Comparison of ENCODE assay signal across 9 cellular contexts in the genomic region with DNA sequence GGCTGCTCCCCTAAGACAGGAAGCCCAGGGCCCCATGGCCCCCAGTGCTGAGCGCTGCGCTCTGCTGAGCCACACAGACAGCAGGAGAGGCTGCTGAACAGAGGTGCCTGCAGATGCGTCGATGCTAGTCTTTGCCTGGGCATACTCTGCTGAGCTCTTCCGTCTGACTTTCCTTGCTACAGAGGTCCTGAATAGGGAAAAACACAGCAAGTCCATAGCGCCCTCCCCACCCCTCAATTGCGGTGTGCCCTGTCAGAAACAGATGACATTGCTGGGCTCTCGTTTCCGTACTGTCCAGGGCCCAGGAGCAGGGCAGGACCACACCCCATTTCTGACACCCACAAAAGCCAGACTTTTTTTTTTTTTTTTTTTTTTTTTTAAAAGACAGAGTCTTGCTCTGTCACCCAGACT.
DNase-seq lines count a peak whose midpoint lies in the region; ATAC-seq and TF ChIP-seq lines count a peak whose summit lies in the region.
"Had no signal": no experiment of that assay in that cellular context is flagged by ENCODE, and none has a peak within 500 bp of the region (broad histone marks: within the 10 kb centered on the region; RNA-seq: fewer than 3 reads in every experiment).

No MANE protein-coding gene starts in this region.

- no peaks in the 10 kb centered on the region for H3K36me3 ChIP-seq in testis (ENCODE audit: low read depth, missing control alignments)

- H3K4me1 ChIP-seq in testis = no peaks in the 10 kb centered on the region

- peak overlapping the region; percentile 66 to 96 (median 89) for H3K27ac ChIP-seq in dorsolateral prefrontal cortex
- H3K27ac ChIP-seq in testis = no peak overlapping the region

- H3K4me3 ChIP-seq in dorsolateral prefrontal cortex = peak overlapping the region in 21 of 59 donors; percentile 0 to 50 (median 23)
- no peak overlapping the region for H3K4me3 ChIP-seq in testis

- no peak for TF ChIP-seq POLR2A in testis (IDR thresholded peaks at IDR 0.05)

- peak; percentile 10 for DNase-seq in CD1c-positive myeloid dendritic cell (ENCODE audit: extremely low spot score)
- no peak for DNase-seq in dorsolateral prefrontal cortex
- DNase-seq in NOMO-1 treated with dmso at 0.1 percent for 144 hours (lab: John Stamatoyannopoulos, UW; ENCODE audit: unreplicated experiment) = no peak
- DNase-seq in testis = no peak
- no peak for DNase-seq in occipital lobe (lab: John Stamatoyannopoulos, UW)
- no peak for DNase-seq in NCI-H82 (lab: John Stamatoyannopoulos, UW)
- DNase-seq: activated CD4-positive, alpha-beta T cell treated with anti-CD3 and anti-CD28 coated beads, Interleukin-2, amount 50 U/mL, for 4 hours had no signal

- peak; percentile 61 for ATAC-seq in GM19468 (IDR thresholded peaks at IDR 0.05; ENCODE audit: extremely low read depth, unreplicated experiment)
- ATAC-seq in HG03378 (IDR thresholded peaks at IDR 0.05; ENCODE audit: unreplicated experiment) = peak; percentile 62

- H3K9me3 ChIP-seq in testis = no peaks in the 10 kb centered on the region

- no peak for TF ChIP-seq CTCF in dorsolateral prefrontal cortex (IDR thresholded peaks at IDR 0.05 in 54 of 56, conservative IDR thresholded peaks at IDR 0.05 in 2 of 56; ENCODE audit: low read depth in 1 of 56, partially characterized antibody in 56 of 56)
- TF ChIP-seq CTCF in testis (IDR thresholded peaks at IDR 0.05) = no peak

- intact Hi-C loops in dorsolateral prefrontal cortex (cut with DNase I) (loop anchor here in 1 of 2 donors (10.0 kb wide), 1 partner anchor 536 kb away; no protein-coding TSS in a partner anchor), testis (cut with DNase I; ENCODE audit: low total_unique reads) (no loop called here)

- H3K27me3 ChIP-seq in dorsolateral prefrontal cortex (no peaks in the 10 kb centered on the region), testis (no peaks in the 10 kb centered on the region)

- WGBS in testis, 2 donors = 84 to 85% methylated on average over 9 of the region's 9 CpGs

Comparison
In these comparisons a context has a peak if more than half of its experiments do, and no peak if none do; other contexts are left out.
1. H3K27ac ChIP-seq: peak in dorsolateral prefrontal cortex (59 of 59); none in testis (0 of 2).